Comparison of ENCODE assay signal across 1 cellular context in the genomic region with DNA sequence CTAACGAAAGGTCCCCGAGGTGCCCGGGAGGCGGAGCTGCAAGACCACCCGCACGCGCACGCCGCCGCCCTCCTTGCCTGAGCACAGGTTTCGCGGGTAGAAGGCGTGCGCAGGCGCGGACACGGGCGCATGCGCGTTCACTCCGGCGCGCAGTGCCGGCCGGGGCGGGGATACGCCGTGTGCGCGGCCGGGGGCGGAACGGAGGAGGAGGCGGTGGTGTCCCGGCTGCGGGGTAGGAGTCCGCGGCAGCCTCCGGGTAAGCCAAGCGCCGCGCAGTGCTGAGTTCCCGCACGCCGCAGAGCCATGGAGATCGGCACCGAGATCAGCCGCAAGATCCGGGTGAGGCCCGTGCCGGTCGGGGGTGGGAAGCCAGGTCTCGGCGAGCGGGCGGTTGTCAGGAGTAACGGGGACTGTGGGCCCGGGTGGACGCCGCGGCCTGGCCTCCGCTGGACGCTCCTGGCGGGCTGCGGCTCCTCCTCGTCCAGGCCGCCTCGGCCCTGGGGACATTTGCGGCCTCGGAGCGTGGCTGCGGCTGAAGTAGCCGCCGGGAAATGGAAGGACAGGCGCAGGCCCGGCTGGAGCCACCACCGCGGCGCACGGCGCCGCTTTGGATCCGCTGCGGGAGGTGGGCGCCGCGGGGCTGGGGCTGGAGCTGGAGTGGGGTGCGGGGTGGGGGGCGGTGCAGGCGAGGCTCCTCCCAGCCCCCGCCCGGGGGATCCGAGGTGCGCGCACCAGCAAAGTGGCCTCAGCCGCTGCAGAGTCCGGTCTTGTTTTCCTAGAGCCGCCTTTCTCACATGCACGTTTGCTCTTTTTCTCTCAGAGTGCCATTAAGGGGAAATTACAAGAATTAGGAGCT.
TF ChIP-seq lines count a peak whose summit lies in the region.

A gene with protein sequence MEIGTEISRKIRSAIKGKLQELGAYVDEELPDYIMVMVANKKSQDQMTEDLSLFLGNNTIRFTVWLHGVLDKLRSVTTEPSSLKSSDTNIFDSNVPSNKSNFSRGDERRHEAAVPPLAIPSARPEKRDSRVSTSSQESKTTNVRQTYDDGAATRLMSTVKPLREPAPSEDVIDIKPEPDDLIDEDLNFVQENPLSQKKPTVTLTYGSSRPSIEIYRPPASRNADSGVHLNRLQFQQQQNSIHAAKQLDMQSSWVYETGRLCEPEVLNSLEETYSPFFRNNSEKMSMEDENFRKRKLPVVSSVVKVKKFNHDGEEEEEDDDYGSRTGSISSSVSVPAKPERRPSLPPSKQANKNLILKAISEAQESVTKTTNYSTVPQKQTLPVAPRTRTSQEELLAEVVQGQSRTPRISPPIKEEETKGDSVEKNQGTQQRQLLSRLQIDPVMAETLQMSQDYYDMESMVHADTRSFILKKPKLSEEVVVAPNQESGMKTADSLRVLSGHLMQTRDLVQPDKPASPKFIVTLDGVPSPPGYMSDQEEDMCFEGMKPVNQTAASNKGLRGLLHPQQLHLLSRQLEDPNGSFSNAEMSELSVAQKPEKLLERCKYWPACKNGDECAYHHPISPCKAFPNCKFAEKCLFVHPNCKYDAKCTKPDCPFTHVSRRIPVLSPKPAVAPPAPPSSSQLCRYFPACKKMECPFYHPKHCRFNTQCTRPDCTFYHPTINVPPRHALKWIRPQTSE (plus strand): TSS at position 207 of the 856 bp plus-strand sequence. CDS start 97 bp downstream, at position 304.

TF ChIP-seq in SK-N-SH, 30 proteins besides CTCF, POLR2A, EP300 and RAD21 (continued from another document):
- TF ChIP-seq, protein P1, sequence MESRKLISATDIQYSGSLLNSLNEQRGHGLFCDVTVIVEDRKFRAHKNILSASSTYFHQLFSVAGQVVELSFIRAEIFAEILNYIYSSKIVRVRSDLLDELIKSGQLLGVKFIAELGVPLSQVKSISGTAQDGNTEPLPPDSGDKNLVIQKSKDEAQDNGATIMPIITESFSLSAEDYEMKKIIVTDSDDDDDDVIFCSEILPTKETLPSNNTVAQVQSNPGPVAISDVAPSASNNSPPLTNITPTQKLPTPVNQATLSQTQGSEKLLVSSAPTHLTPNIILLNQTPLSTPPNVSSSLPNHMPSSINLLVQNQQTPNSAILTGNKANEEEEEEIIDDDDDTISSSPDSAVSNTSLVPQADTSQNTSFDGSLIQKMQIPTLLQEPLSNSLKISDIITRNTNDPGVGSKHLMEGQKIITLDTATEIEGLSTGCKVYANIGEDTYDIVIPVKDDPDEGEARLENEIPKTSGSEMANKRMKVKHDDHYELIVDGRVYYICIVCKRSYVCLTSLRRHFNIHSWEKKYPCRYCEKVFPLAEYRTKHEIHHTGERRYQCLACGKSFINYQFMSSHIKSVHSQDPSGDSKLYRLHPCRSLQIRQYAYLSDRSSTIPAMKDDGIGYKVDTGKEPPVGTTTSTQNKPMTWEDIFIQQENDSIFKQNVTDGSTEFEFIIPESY (IDR thresholded peaks at IDR 0.05; ENCODE audit: borderline replicate concordance, low read depth), result no peak
- TF ChIP-seq MEF2A (IDR thresholded peaks at IDR 0.05; ENCODE audit: borderline replicate concordance, low read depth) (no peak; the same call in 1 of the 2 replicates), FOXJ3 (CRISPR knock-in tag; IDR thresholded peaks at IDR 0.05) (no peak; the same call in 1 of the 2 replicates), TCF12 (IDR thresholded peaks at IDR 0.05) (no peak), RCOR1 (IDR thresholded peaks at IDR 0.05; ENCODE audit: low read length) (no peak), TAF1 (IDR thresholded peaks at IDR 0.05; ENCODE audit: borderline replicate concordance, low read depth, low read length) (peak; percentile 49; the same call in 1 of the 2 replicates), GATA2 (CRISPR knock-in tag; IDR thresholded peaks at IDR 0.05) (peak; percentile 34; the same call in 1 of the 2 replicates), CHD2 (IDR thresholded peaks at IDR 0.05; ENCODE audit: low read length, partially characterized antibody) (peak; percentile 36), FOSL2 (IDR thresholded peaks at IDR 0.05; ENCODE audit: borderline replicate concordance, low read depth) (no peak), TEAD4 (IDR thresholded peaks at IDR 0.05; ENCODE audit: borderline replicate concordance, insufficient read depth) (no peak), NRF1 (IDR thresholded peaks at IDR 0.05; ENCODE audit: low read depth, low read length) (peak; percentile 98), SIN3A (IDR thresholded peaks at IDR 0.05; ENCODE audit: borderline replicate concordance, low read depth, low read length) (peak; percentile 25; the same call in 1 of the 2 replicates)
- TF ChIP-seq, protein P2, sequence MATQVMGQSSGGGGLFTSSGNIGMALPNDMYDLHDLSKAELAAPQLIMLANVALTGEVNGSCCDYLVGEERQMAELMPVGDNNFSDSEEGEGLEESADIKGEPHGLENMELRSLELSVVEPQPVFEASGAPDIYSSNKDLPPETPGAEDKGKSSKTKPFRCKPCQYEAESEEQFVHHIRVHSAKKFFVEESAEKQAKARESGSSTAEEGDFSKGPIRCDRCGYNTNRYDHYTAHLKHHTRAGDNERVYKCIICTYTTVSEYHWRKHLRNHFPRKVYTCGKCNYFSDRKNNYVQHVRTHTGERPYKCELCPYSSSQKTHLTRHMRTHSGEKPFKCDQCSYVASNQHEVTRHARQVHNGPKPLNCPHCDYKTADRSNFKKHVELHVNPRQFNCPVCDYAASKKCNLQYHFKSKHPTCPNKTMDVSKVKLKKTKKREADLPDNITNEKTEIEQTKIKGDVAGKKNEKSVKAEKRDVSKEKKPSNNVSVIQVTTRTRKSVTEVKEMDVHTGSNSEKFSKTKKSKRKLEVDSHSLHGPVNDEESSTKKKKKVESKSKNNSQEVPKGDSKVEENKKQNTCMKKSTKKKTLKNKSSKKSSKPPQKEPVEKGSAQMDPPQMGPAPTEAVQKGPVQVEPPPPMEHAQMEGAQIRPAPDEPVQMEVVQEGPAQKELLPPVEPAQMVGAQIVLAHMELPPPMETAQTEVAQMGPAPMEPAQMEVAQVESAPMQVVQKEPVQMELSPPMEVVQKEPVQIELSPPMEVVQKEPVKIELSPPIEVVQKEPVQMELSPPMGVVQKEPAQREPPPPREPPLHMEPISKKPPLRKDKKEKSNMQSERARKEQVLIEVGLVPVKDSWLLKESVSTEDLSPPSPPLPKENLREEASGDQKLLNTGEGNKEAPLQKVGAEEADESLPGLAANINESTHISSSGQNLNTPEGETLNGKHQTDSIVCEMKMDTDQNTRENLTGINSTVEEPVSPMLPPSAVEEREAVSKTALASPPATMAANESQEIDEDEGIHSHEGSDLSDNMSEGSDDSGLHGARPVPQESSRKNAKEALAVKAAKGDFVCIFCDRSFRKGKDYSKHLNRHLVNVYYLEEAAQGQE (IDR thresholded peaks at IDR 0.05; ENCODE audit: low read depth, low read length), result no peak
- TF ChIP-seq, protein P3, sequence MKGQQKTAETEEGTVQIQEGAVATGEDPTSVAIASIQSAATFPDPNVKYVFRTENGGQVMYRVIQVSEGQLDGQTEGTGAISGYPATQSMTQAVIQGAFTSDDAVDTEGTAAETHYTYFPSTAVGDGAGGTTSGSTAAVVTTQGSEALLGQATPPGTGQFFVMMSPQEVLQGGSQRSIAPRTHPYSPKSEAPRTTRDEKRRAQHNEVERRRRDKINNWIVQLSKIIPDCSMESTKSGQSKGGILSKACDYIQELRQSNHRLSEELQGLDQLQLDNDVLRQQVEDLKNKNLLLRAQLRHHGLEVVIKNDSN (IDR thresholded peaks at IDR 0.05; ENCODE audit: borderline replicate concordance, low read depth), result no peak
- TF ChIP-seq, protein P4, sequence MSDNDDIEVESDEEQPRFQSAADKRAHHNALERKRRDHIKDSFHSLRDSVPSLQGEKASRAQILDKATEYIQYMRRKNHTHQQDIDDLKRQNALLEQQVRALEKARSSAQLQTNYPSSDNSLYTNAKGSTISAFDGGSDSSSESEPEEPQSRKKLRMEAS (IDR thresholded peaks at IDR 0.05; ENCODE audit: low read depth), result peak; percentile 81
